In genomic region chr18:31171159-31171839, GRCh38 we compare ENCODE assay signal across 1 cellular context.
TF ChIP-seq lines count a peak whose summit lies in the region.

No MANE protein-coding gene starts in this region.

TF ChIP-seq in HEK293, 187 proteins besides CTCF, POLR2A, EP300 and RAD21:
- 0 out of 2 replicates have a peak, but pooled peaks have one; percentile 9 for TF ChIP-seq PRDM6 (tag by site-specific recombination; IDR thresholded peaks at IDR 0.05)
- TF ChIP-seq ZNF664 (tag by site-specific recombination; IDR thresholded peaks at IDR 0.05): peak; percentile 96
- TF ChIP-seq PRDM1 (tag by site-specific recombination; IDR thresholded peaks at IDR 0.05): no peak
